Comparison of ENCODE assay signal across 1 cellular context in genomic region chrX:139932901-139933796, GRCh38.
A peak's percentile ranks its signal among the peaks of the same experiment; 100 is the strongest.
TF ChIP-seq lines count a peak whose summit lies in the region.

TSS of gene ATP11C (minus strand) at chrX:139933053. CDS start at chrX:139932042, 1,011 bp downstream.

TF ChIP-seq in HEK293, 187 proteins besides CTCF, POLR2A, EP300 and RAD21 (continued from another document and continues in another):
- TF ChIP-seq ZNF114 (tag by site-specific recombination; IDR thresholded peaks at IDR 0.05), result no peak
- no peak for TF ChIP-seq KLF10 (tag by site-specific recombination; IDR thresholded peaks at IDR 0.05)
- TF ChIP-seq ZNF24 (tag by site-specific recombination; IDR thresholded peaks at IDR 0.05), result no peak
- TF ChIP-seq ZBTB26 (tag by site-specific recombination; optimal IDR thresholded peaks at IDR 0.05), result peak; percentile 28
- TF ChIP-seq ZNF560 (tag by site-specific recombination; IDR thresholded peaks at IDR 0.05; ENCODE audit: borderline replicate concordance), result no peak
- peak; percentile 53; the same call in 1 of the 2 replicates for TF ChIP-seq PRDM1 (tag by site-specific recombination; IDR thresholded peaks at IDR 0.05)
- TF ChIP-seq ZNF623 (tag by site-specific recombination; IDR thresholded peaks at IDR 0.05), result no peak
- no peak for TF ChIP-seq ZNF518A (tag by site-specific recombination; conservative IDR thresholded peaks at IDR 0.05; ENCODE audit: low read depth)
- no peak for TF ChIP-seq ZNF2 (tag by site-specific recombination; IDR thresholded peaks at IDR 0.05)
- TF ChIP-seq ZNF394 (tag by site-specific recombination; IDR thresholded peaks at IDR 0.05; ENCODE audit: borderline replicate concordance), result no peak
- peak; percentile 51 for TF ChIP-seq ZBTB11 (tag by site-specific recombination; conservative IDR thresholded peaks at IDR 0.05; ENCODE audit: low read depth)
- peak; percentile 65 for TF ChIP-seq SP2 (tag by site-specific recombination; IDR thresholded peaks at IDR 0.05)
- TF ChIP-seq ZNF704 (tag by site-specific recombination; IDR thresholded peaks at IDR 0.05), result peak; percentile 55; the same call in 1 of the 2 replicates
- no peak for TF ChIP-seq ZNF292 (tag by site-specific recombination; IDR thresholded peaks at IDR 0.05; ENCODE audit: borderline replicate concordance, low read depth)
- peak; percentile 91 for TF ChIP-seq ZNF335 (tag by site-specific recombination; conservative IDR thresholded peaks at IDR 0.05)
- TF ChIP-seq ZEB2 (tag by site-specific recombination; IDR thresholded peaks at IDR 0.05), result peak; percentile 57; the same call in 1 of the 2 replicates
- no peak for TF ChIP-seq ZNF529 (tag by site-specific recombination; IDR thresholded peaks at IDR 0.05; ENCODE audit: insufficient replicate concordance)
- no peak for TF ChIP-seq PRDM6 (tag by site-specific recombination; IDR thresholded peaks at IDR 0.05)
- 0 out of 2 replicates have a peak, but pooled peaks have one; percentile 31 for TF ChIP-seq ZFHX2 (tag by site-specific recombination; conservative IDR thresholded peaks at IDR 0.05)
- no peak for TF ChIP-seq ZNF138 (tag by site-specific recombination; IDR thresholded peaks at IDR 0.05; ENCODE audit: borderline replicate concordance)
- TF ChIP-seq ZNF677 (tag by site-specific recombination; IDR thresholded peaks at IDR 0.05), result no peak
- TF ChIP-seq ZSCAN30 (tag by site-specific recombination; IDR thresholded peaks at IDR 0.05), result no peak
- no peak for TF ChIP-seq ZNF362 (tag by site-specific recombination; IDR thresholded peaks at IDR 0.05)
- no peak for TF ChIP-seq ZNF664 (tag by site-specific recombination; IDR thresholded peaks at IDR 0.05)
- no peak for TF ChIP-seq TSHZ1 (tag by site-specific recombination; IDR thresholded peaks at IDR 0.05; ENCODE audit: borderline replicate concordance)
- TF ChIP-seq ZNF391 (tag by site-specific recombination; IDR thresholded peaks at IDR 0.05; ENCODE audit: borderline replicate concordance, low read depth), result no peak
- TF ChIP-seq SCRT2 (tag by site-specific recombination; IDR thresholded peaks at IDR 0.05), result no peak
- no peak for TF ChIP-seq ZNF596 (tag by site-specific recombination; IDR thresholded peaks at IDR 0.05)
- no peak for TF ChIP-seq SALL2 (tag by site-specific recombination; IDR thresholded peaks at IDR 0.05; ENCODE audit: borderline replicate concordance)
- TF ChIP-seq ZNF654 (tag by site-specific recombination; IDR thresholded peaks at IDR 0.05; ENCODE audit: low read depth), result 0 out of 2 replicates have a peak, but pooled peaks have one; percentile 19
- TF ChIP-seq HOXC10 (CRISPR knock-in tag; IDR thresholded peaks at IDR 0.05), result no peak
- TF ChIP-seq PRDM10 (tag by site-specific recombination; IDR thresholded peaks at IDR 0.05), result peak; percentile 52; the same call in 1 of the 2 replicates
- TF ChIP-seq ATF2 (tag by site-specific recombination; IDR thresholded peaks at IDR 0.05; ENCODE audit: low read depth), result no peak
- no peak for TF ChIP-seq ZNF701 (tag by site-specific recombination; IDR thresholded peaks at IDR 0.05)
